Comparison of ENCODE assay signal across 9 cellular contexts in the genomic region with DNA sequence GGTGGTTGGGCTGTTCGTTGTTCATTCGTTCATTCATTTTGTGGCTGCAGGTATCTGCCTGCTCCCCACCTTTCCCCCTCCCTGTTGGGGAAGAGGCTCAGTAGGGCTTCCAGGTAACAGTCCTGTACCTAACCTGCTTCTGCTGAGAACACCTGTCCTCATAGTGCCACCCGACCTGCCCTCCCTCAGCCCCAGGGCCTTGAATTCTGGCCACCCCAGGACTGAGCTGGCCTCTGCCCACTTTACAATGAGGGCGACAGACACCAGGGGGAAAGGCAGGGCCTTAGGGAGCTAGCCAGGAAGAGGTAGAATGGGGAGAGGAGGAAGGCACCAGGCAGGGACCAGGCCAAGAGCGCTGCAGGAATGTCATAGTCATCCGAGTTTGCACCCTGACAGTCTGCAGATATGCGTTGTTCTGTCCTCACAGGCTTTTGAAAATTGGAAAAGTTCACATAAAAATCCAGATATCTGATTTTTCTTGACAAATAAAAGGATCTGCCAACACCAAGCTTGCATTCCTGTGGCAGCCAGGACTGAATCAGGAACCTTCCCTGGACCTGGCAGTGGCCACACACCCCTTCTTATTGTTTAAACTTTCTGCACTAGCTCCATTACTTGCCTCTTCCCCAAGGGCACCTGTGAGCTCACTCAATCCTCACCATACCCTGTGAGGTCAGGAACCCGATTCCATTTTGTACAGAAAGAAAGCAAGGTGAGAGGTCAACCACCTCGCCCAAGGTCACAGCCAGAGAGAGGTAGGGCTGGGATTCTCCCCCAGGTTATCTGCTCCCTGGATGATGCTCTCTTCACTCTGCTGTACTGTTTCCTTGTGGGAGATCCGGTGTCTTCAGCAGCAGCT. TPM values are rescaled to one million over a fixed set of nuclear protein-coding genes. Genes with fewer than 3 reads are reported as not detected.
DNase-seq lines count a peak whose midpoint lies in the region; ATAC-seq and TF ChIP-seq lines count a peak whose summit lies in the region.
"Had no signal": no experiment of that assay in that cellular context is flagged by ENCODE, and none has a peak within 500 bp of the region (broad histone marks: within the 10 kb centered on the region; RNA-seq: fewer than 3 reads in every experiment).

No MANE protein-coding gene starts in this region.

- no peaks in the 10 kb centered on the region for H3K9me3 ChIP-seq in CD8-positive, alpha-beta memory T cell (ENCODE audit: low read length)
- no peaks in the 10 kb centered on the region for H3K9me3 ChIP-seq in gastroesophageal sphincter
- no peaks in the 10 kb centered on the region for H3K9me3 ChIP-seq in prostate gland

- H3K4me3 Mint-ChIP-seq in CD8-positive, alpha-beta memory T cell = peak overlapping the region in 6 of 7 donors; percentile 13 to 73 (median 56)
- no peak overlapping the region for H3K4me3 Mint-ChIP-seq in activated CD4-positive, alpha-beta memory T cell treated with anti-CD3 and anti-CD28 coated beads, Interleukin-2, amount 10 ng/mL, durations not matched to agents 7 days and 5 days

- H3K4me3 ChIP-seq in CD8-positive, alpha-beta memory T cell (ENCODE audit: low read length) = peak overlapping the region; percentile 46
- H3K4me3 ChIP-seq in gastroesophageal sphincter (peak overlapping the region in 1 of 2 donors; percentile 54), prostate gland (no peak overlapping the region)

- no peaks in the 10 kb centered on the region for H3K36me3 Mint-ChIP-seq in CD8-positive, alpha-beta memory T cell
- no peaks in the 10 kb centered on the region for H3K36me3 Mint-ChIP-seq in activated CD4-positive, alpha-beta memory T cell treated with anti-CD3 and anti-CD28 coated beads, Interleukin-2, amount 10 ng/mL, durations not matched to agents 7 days and 5 days (ENCODE audit: low read depth)

- peak overlapping the region in 2 of 8 donors; percentile 13 to 77 for H3K27ac Mint-ChIP-seq in CD8-positive, alpha-beta memory T cell
- no peak overlapping the region for H3K27ac Mint-ChIP-seq in activated CD4-positive, alpha-beta memory T cell treated with anti-CD3 and anti-CD28 coated beads, Interleukin-2, amount 10 ng/mL, durations not matched to agents 7 days and 5 days

- no peaks in the 10 kb centered on the region for H3K27me3 ChIP-seq in CD8-positive, alpha-beta memory T cell (ENCODE audit: insufficient read depth, low read length, poor library complexity, severe bottlenecking)
- no peaks in the 10 kb centered on the region for H3K27me3 ChIP-seq in gastroesophageal sphincter
- no peaks in the 10 kb centered on the region for H3K27me3 ChIP-seq in prostate gland (replicated peaks; ENCODE audit: insufficient read depth)

- ATAC-seq in gastroesophageal sphincter (no peak), HG03175 (IDR thresholded peaks at IDR 0.05; ENCODE audit: unreplicated experiment) (no peak), GM18909 (IDR thresholded peaks at IDR 0.05; ENCODE audit: poor library complexity, unreplicated experiment) (no peak)

- H3K9me3 Mint-ChIP-seq in CD8-positive, alpha-beta memory T cell = no peaks in the 10 kb centered on the region
- peaks cover 4% of the 10 kb centered on the region for H3K9me3 Mint-ChIP-seq in activated CD4-positive, alpha-beta memory T cell treated with anti-CD3 and anti-CD28 coated beads, Interleukin-2, amount 10 ng/mL, durations not matched to agents 7 days and 5 days

- TF ChIP-seq EP300 in gastroesophageal sphincter (IDR thresholded peaks at IDR 0.05) = no peak

- no peaks in the 10 kb centered on the region for H3K36me3 ChIP-seq in CD8-positive, alpha-beta memory T cell (ENCODE audit: insufficient read depth, low read length)
- H3K36me3 ChIP-seq in gastroesophageal sphincter (no peaks in the 10 kb centered on the region), prostate gland (no peaks in the 10 kb centered on the region)

- CTCF ChIA-PET in CD8-positive, alpha-beta memory T cell (lab: Charles Lee) = interaction anchor here (1.2 kb wide), 1 partner anchor 32 kb away, joined by 3 read pairs; no protein-coding TSS in a partner anchor
- CTCF ChIA-PET in activated CD4-positive, alpha-beta memory T cell treated with anti-CD3 and anti-CD28 coated beads, Interleukin-2, amount 10 ng/mL, durations not matched to agents 7 days and 5 days (lab: Charles Lee) = interaction anchor here (1.7 kb wide), 1 partner anchor 12 kb away, joined by 7 read pairs; no protein-coding TSS in a partner anchor

- H3K4me1 Mint-ChIP-seq in CD8-positive, alpha-beta memory T cell = peaks cover 8 to 11% (median 10%) of the 10 kb centered on the region in 3 donors
- peaks cover 9% of the 10 kb centered on the region for H3K4me1 Mint-ChIP-seq in activated CD4-positive, alpha-beta memory T cell treated with anti-CD3 and anti-CD28 coated beads, Interleukin-2, amount 10 ng/mL, durations not matched to agents 7 days and 5 days

- no peak overlapping the region for H3K27ac ChIP-seq in CD8-positive, alpha-beta memory T cell (ENCODE audit: low read depth, low read length)
- H3K27ac ChIP-seq in gastroesophageal sphincter (peak overlapping the region; percentile 54 to 84 (median 82)), prostate gland (peak overlapping the region; percentile 76 to 80)

- TF ChIP-seq POLR2A in gastroesophageal sphincter (IDR thresholded peaks at IDR 0.05) (no peak), prostate gland (IDR thresholded peaks at IDR 0.05) (no peak)

- intact Hi-C loops in prostate gland (cut with DNase I) = no loop called here

- peaks cover 2 to 5% of the 10 kb centered on the region in 2 donors for H3K27me3 Mint-ChIP-seq in CD8-positive, alpha-beta memory T cell
- no peaks in the 10 kb centered on the region for H3K27me3 Mint-ChIP-seq in activated CD4-positive, alpha-beta memory T cell treated with anti-CD3 and anti-CD28 coated beads, Interleukin-2, amount 10 ng/mL, durations not matched to agents 7 days and 5 days

- no peak for TF ChIP-seq CTCF in gastroesophageal sphincter (IDR thresholded peaks at IDR 0.05)
- no peak for TF ChIP-seq CTCF in prostate gland (IDR thresholded peaks at IDR 0.05)

- peaks cover 6% of the 10 kb centered on the region for H3K4me1 ChIP-seq in CD8-positive, alpha-beta memory T cell (ENCODE audit: insufficient read depth, low read length)
- H3K4me1 ChIP-seq in gastroesophageal sphincter (peaks cover 0 to 39% (median 11%) of the 10 kb centered on the region in 3 donors), prostate gland (replicated peaks) (no peaks in the 10 kb centered on the region)

- DNase-seq in CD8-positive, alpha-beta memory T cell = no peak
- DNase-seq in activated CD4-positive, alpha-beta memory T cell treated with anti-CD3 and anti-CD28 coated beads, Interleukin-2, amount 10 ng/mL, durations not matched to agents 7 days and 5 days = peak; percentile 4
- DNase-seq in prostate gland (ENCODE audit: low spot score) (no peak), inferior parietal cortex (ENCODE audit: extremely low spot score) (no peak), midbrain (lab: John Stamatoyannopoulos, UW) (no peak)
- DNase-seq: DMS79 treated with DMSO at 0.1 percent for 48 hours had no signal

- 92 to 100% methylated on average over 4 of the region's 10 CpGs for WGBS in gastroesophageal sphincter (ENCODE audit: low coverage in 1 of 2), 2 donors
- WGBS in prostate gland = 66% methylated on average over 10 of the region's 10 CpGs

- POLR2A ChIA-PET in CD8-positive, alpha-beta memory T cell (lab: Charles Lee) = no interaction called here
- POLR2A ChIA-PET in activated CD4-positive, alpha-beta memory T cell treated with anti-CD3 and anti-CD28 coated beads, Interleukin-2, amount 10 ng/mL, durations not matched to agents 7 days and 5 days (lab: Charles Lee) = interaction anchor here (1.1 kb wide), 1 partner anchor 16 kb away, joined by 3 read pairs; no protein-coding TSS in a partner anchor

RNA-seq across cellular contexts. Expression of a gene that starts 35.3 kb away (rescaled TPM):
- total RNA-seq in CD8-positive, alpha-beta memory T cell = 10 to 100 TPM; 85.8 to 90.0 TPM
- 251 TPM for polyA plus RNA-seq in CD8-positive, alpha-beta memory T cell
- total RNA-seq in activated CD4-positive, alpha-beta memory T cell treated with anti-CD3 and anti-CD28 coated beads, Interleukin-2, amount 10 ng/mL, durations not matched to agents 7 days and 5 days = 10 to 100 TPM; 58.4 to 58.6 TPM
- total RNA-seq in gastroesophageal sphincter (100 to 1,000 TPM; 216 to 448 (median 360) TPM), prostate gland (100 to 1,000 TPM; 140 to 186 TPM)
